Comparison of ENCODE assay signal across 8 cellular contexts in genomic region chr11:108199446-108200321, GRCh38. TPM values are rescaled to one million over a fixed set of nuclear protein-coding genes. Genes with fewer than 3 reads are reported as not detected.
A peak's percentile ranks its signal among the peaks of the same experiment; 100 is the strongest.
DNase-seq lines count a peak whose midpoint lies in the region; ATAC-seq and TF ChIP-seq lines count a peak whose summit lies in the region.

No MANE protein-coding gene starts in this region.

- no peaks in the 10 kb centered on the region for H3K27me3 Mint-ChIP-seq in activated naive CD8-positive, alpha-beta T cell treated with anti-CD3 and anti-CD28 coated beads, Interleukin-2, amount 50 U/mL, for 24 hours
- no peaks in the 10 kb centered on the region for H3K27me3 Mint-ChIP-seq in natural killer cell treated with Interleukin-12 subunit alpha and Interleukin-12 subunit beta and Interleukin-15 and Interleukin-18, amount 100 ng/mL, for 72 hours

- H3K4me1 Mint-ChIP-seq in activated naive CD8-positive, alpha-beta T cell treated with anti-CD3 and anti-CD28 coated beads, Interleukin-2, amount 50 U/mL, for 24 hours = peaks cover 84% of the 10 kb centered on the region
- H3K4me1 Mint-ChIP-seq in natural killer cell treated with Interleukin-12 subunit alpha and Interleukin-12 subunit beta and Interleukin-15 and Interleukin-18, amount 100 ng/mL, for 72 hours (ENCODE audit: low read depth in 2 of 2) = peaks cover 37 to 53% of the 10 kb centered on the region in 2 donors

- H3K4me3 ChIP-seq in NB4 (ENCODE audit: low read depth, low read length) = no peak overlapping the region

- no peak for TF ChIP-seq POLR2A in NB4 (IDR thresholded peaks at IDR 0.05; ENCODE audit: extremely low read depth, insufficient read length)

- peak; percentile 82 for ATAC-seq in GM21786 (IDR thresholded peaks at IDR 0.05; ENCODE audit: unreplicated experiment)
- peak; percentile 93 for ATAC-seq in activated naive CD8-positive, alpha-beta T cell treated with anti-CD3 and anti-CD28 coated beads, Interleukin-2, amount 50 U/mL, for 24 hours
- ATAC-seq in natural killer cell treated with Interleukin-12 subunit alpha and Interleukin-12 subunit beta and Interleukin-15 and Interleukin-18, amount 100 ng/mL, for 72 hours = peak; percentile 82 to 84

- H3K4me3 Mint-ChIP-seq in activated naive CD8-positive, alpha-beta T cell treated with anti-CD3 and anti-CD28 coated beads, Interleukin-2, amount 50 U/mL, for 24 hours = no peak overlapping the region
- peak overlapping the region; percentile 35 for H3K4me3 Mint-ChIP-seq in natural killer cell treated with Interleukin-12 subunit alpha and Interleukin-12 subunit beta and Interleukin-15 and Interleukin-18, amount 100 ng/mL, for 72 hours

- H3K9me3 Mint-ChIP-seq in activated naive CD8-positive, alpha-beta T cell treated with anti-CD3 and anti-CD28 coated beads, Interleukin-2, amount 50 U/mL, for 24 hours = peaks cover 2% of the 10 kb centered on the region
- peaks cover under 1% of the 10 kb centered on the region for H3K9me3 Mint-ChIP-seq in natural killer cell treated with Interleukin-12 subunit alpha and Interleukin-12 subunit beta and Interleukin-15 and Interleukin-18, amount 100 ng/mL, for 72 hours

- H3K27ac Mint-ChIP-seq in activated naive CD8-positive, alpha-beta T cell treated with anti-CD3 and anti-CD28 coated beads, Interleukin-2, amount 50 U/mL, for 24 hours = peak overlapping the region; percentile 82
- H3K27ac Mint-ChIP-seq in natural killer cell treated with Interleukin-12 subunit alpha and Interleukin-12 subunit beta and Interleukin-15 and Interleukin-18, amount 100 ng/mL, for 72 hours = peak overlapping the region; percentile 65 to 86

- H3K36me3 Mint-ChIP-seq in activated naive CD8-positive, alpha-beta T cell treated with anti-CD3 and anti-CD28 coated beads, Interleukin-2, amount 50 U/mL, for 24 hours (ENCODE audit: low read depth) = peaks cover 60% of the 10 kb centered on the region
- peaks cover 15% of the 10 kb centered on the region for H3K36me3 Mint-ChIP-seq in natural killer cell treated with Interleukin-12 subunit alpha and Interleukin-12 subunit beta and Interleukin-15 and Interleukin-18, amount 100 ng/mL, for 72 hours

- DNase-seq in GM03348 (ENCODE audit: low spot score) (peak; percentile 14), NB4 (ENCODE audit: low read depth) (peak; percentile 63), DMS114 treated with DMSO at 0.1 percent for 48 hours (lab: John Stamatoyannopoulos, UW; ENCODE audit: unreplicated experiment) (no peak), activated gamma-delta T cell treated with Interleukin-2 at 50 U/mL for 16 hours (no peak), hypothalamus (lab: John Stamatoyannopoulos, UW) (no peak)
- DNase-seq in activated naive CD8-positive, alpha-beta T cell treated with anti-CD3 and anti-CD28 coated beads, Interleukin-2, amount 50 U/mL, for 24 hours = peak; percentile 69
- peak; percentile 65 for DNase-seq in natural killer cell treated with Interleukin-12 subunit alpha and Interleukin-12 subunit beta and Interleukin-15 and Interleukin-18, amount 100 ng/mL, for 72 hours (ENCODE audit: low spot score)

- no peak for TF ChIP-seq CTCF in NB4 (IDR thresholded peaks at IDR 0.05; ENCODE audit: low read depth, low read length)

RNA-seq across cellular contexts. Expression of gene NPAT, which starts 22.8 kb away (rescaled TPM):
- 10 to 100 TPM; 31.1 to 35.8 TPM for total RNA-seq in natural killer cell treated with Interleukin-12 subunit alpha and Interleukin-12 subunit beta and Interleukin-15 and Interleukin-18, amount 100 ng/mL, for 72 hours

RNA-seq across cellular contexts. Expression of gene ATM, which starts 23.2 kb away (rescaled TPM):
- total RNA-seq in natural killer cell treated with Interleukin-12 subunit alpha and Interleukin-12 subunit beta and Interleukin-15 and Interleukin-18, amount 100 ng/mL, for 72 hours = 100 to 1,000 TPM in 1 of 2 donors, 10 to 100 TPM in 1; 86.4 to 107 TPM

Comparison
In these comparisons a context has a peak if more than half of its experiments do, and no peak if none do; other contexts are left out.
1. DNase-seq: peak in GM03348 (single experiment), NB4 (single experiment), activated naive CD8-positive, alpha-beta T cell treated with anti-CD3 and anti-CD28 coated beads, Interleukin-2, amount 50 U/mL, for 24 hours (single experiment) and natural killer cell treated with Interleukin-12 subunit alpha and Interleukin-12 subunit beta and Interleukin-15 and Interleukin-18, amount 100 ng/mL, for 72 hours (single experiment); none in DMS114 treated with DMSO at 0.1 percent for 48 hours (single experiment), activated gamma-delta T cell treated with Interleukin-2 at 50 U/mL for 16 hours (single experiment) and hypothalamus (0 of 51).
2. Peak in every context shown above with its lines, with median percentiles within 50 percentile points of each other: ATAC-seq.